Comparison of ENCODE assay signal across 8 cellular contexts in the genomic region with DNA sequence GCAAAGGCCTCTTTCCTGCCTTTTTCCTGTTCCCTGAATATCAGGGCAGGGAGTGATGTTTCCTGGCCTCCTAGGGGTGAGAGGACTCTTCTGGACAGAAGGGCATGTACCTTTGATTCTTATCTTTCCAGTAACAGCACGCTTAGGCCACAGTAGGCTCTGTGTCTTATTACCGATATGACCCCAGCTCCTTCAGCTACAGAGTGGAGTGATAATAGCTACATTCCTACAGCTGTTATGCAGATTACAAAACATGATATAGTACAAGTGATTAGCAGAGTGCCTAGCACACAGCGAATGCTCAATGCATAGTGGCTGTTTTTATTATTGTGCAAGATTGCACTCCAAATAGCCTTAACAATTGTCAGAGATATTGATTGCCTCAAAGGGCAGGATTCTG.
"Had no signal": no experiment of that assay in that cellular context is flagged by ENCODE, and none has a peak within 500 bp of the region (broad histone marks: within the 10 kb centered on the region; RNA-seq: fewer than 3 reads in every experiment).

No MANE protein-coding gene starts in this region.

- ATAC-seq: HCT116 had no signal

- H3K36me3 Mint-ChIP-seq: IgD-negative memory B cell had no signal

- H3K9ac ChIP-seq: GM23248 had no signal

- H3K27ac Mint-ChIP-seq: HFFc6 had no signal

- H3K36me3 ChIP-seq: HAP-1 had no signal

- H3K9me3 ChIP-seq: HAP-1 had no signal

- H3K27ac ChIP-seq: GM23248, HL-60 had no signal

- DNase-seq: GM23248, GOT3, H7, HFFc6 had no signal

- H3K4me1 Mint-ChIP-seq: IgD-negative memory B cell had no signal

- H3K4me3 ChIP-seq: GM23248, HAP-1 had no signal

- H3K4me3 Mint-ChIP-seq: HFFc6, IgD-negative memory B cell had no signal

- H3K4me1 ChIP-seq: HAP-1 had no signal

- H2AFZ ChIP-seq: GM23248 had no signal
